Comparison of ENCODE assay signal across 10 cellular contexts in the genomic region with DNA sequence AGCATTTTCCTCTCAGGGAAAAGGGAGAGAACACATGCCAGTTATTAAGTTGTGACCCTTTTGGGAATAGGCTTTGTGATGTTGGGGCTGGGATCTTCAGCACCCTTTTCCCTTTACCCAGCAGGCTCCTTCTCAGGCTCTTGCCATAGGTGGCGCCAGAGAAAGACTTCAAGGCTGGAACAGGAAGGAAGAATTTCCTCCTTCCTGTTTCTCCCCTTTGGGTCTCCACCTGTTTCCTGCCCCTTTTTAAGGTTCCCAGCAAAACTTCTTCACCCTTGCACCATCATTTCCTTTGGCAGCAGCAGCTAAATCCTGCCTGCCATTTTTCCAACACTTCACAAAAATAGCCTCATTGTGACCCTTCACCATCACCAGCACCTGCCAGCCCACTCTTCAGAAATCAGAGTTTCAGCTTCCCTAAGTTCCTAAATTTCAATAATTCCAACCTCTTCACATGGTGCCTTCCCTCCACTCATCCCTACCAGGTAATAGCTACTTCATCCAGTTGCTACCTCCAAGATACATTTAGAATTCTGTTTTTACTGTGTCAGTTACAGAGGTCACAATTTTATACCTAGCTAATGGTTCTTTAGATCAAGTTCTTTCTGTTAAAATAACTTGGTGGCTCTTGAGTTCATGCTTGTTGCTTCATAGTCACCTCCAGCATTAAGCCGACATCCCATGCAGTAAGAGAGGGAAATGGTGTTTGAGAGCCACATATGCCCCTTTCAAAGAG.
DNase-seq lines count a peak whose midpoint lies in the region; ATAC-seq and TF ChIP-seq lines count a peak whose summit lies in the region.
"Had no signal": no experiment of that assay in that cellular context is flagged by ENCODE, and none has a peak within 500 bp of the region (broad histone marks: within the 10 kb centered on the region; RNA-seq: fewer than 3 reads in every experiment).

No MANE protein-coding gene starts in this region.

- H3K4me3 ChIP-seq in NB4 (ENCODE audit: low read depth, low read length) = no peak overlapping the region
- H3K4me3 ChIP-seq: thyroid gland had no signal

- no peak for ATAC-seq in HG03354 (IDR thresholded peaks at IDR 0.05; ENCODE audit: poor library complexity, severe bottlenecking, unreplicated experiment)
- no peak for ATAC-seq in GM19351 (IDR thresholded peaks at IDR 0.05; ENCODE audit: unreplicated experiment)
- ATAC-seq in HG02973 (IDR thresholded peaks at IDR 0.05; ENCODE audit: unreplicated experiment) = no peak

- TF ChIP-seq POLR2A in NB4 (IDR thresholded peaks at IDR 0.05; ENCODE audit: extremely low read depth, insufficient read length) = no peak
- TF ChIP-seq POLR2A in erythroblast (IDR thresholded peaks at IDR 0.05; ENCODE audit: low read length) = no peak

- TF ChIP-seq CTCF in NB4 (IDR thresholded peaks at IDR 0.05; ENCODE audit: low read depth, low read length) = peak; percentile 45

- DNase-seq in NCI-H748 (lab: John Stamatoyannopoulos, UW; ENCODE audit: unreplicated experiment) = peak; percentile 38
- no peak for DNase-seq in NCI-H748 treated with DMSO at 0.1 percent for 48 hours (lab: John Stamatoyannopoulos, UW)
- peak; percentile 40 for DNase-seq in DMS 273 treated with DMSO at 0.1 percent for 48 hours (lab: John Stamatoyannopoulos, UW)
- peak; percentile 48 for DNase-seq in NB4 (ENCODE audit: low read depth)
- DNase-seq in erythroblast (lab: John Stamatoyannopoulos, UW) = peak; percentile 15 to 26
- DNase-seq: NCI-H1436 treated with DMSO at 0.1 percent for 48 hours, thyroid gland had no signal
